In the genomic region with DNA sequence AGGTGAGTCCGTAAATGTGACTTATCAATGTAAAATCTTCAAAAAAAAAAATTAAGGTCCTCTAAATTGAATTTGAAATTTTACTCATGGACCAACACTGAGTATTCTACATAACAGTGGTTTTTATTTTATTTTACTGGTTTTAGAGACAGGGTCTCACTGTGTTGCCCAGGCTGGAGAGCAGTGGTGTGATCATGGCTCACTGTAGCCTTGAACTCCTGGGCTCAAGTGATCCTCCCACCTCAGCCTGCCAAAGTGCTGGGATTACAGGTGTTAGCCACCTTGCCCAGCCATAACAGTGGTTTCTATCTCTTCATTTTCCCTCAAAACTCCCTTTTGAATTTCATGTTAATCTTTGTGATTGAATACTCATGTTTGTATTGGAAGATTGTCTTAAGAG, we compare ENCODE assay signal across 2 cellular contexts.
A peak's percentile ranks its signal among the peaks of the same experiment; 100 is the strongest.
TF ChIP-seq lines count a peak whose summit lies in the region.

No MANE protein-coding gene starts in this region.

TF ChIP-seq in WTC11, 78 proteins besides CTCF, POLR2A, EP300 and RAD21:
- TF ChIP-seq ZNF121 (CRISPR knock-in tag; IDR thresholded peaks at IDR 0.05) = peak; percentile 67; the same call in 1 of the 2 replicates
TF ChIP-seq in WTC11: peak in this region for 1; not testable (repeated sequence) for 77.

TF ChIP-seq in HepG2, 621 proteins besides CTCF, POLR2A, EP300 and RAD21:
- peak; percentile 77 for TF ChIP-seq ZNF121 (CRISPR knock-in tag; IDR thresholded peaks at IDR 0.05)
